Comparison of ENCODE assay signal across 30 cellular contexts in genomic region chr17:40850287-40850972, GRCh38. TPM values are rescaled to one million over a fixed set of nuclear protein-coding genes. Genes with fewer than 3 reads are reported as not detected.
DNase-seq lines count a peak whose midpoint lies in the region; ATAC-seq, FAIRE-seq and TF ChIP-seq lines count a peak whose summit lies in the region.
"Had no signal": no experiment of that assay in that cellular context is flagged by ENCODE, and none has a peak within 500 bp of the region (broad histone marks: within the 10 kb centered on the region; RNA-seq: fewer than 3 reads in every experiment).

No MANE protein-coding gene starts in this region.

- H3K27ac ChIP-seq in K562 (ENCODE audit: extremely low read depth, low read depth, low read length) (no peak overlapping the region), foreskin keratinocyte (peak overlapping the region; percentile 36), heart left ventricle (no peak overlapping the region), coronary artery (no peak overlapping the region)
- H3K27ac ChIP-seq: hepatocyte, parathyroid adenoma had no signal

- POLR2A ChIA-PET in K562 (lab: Yijun Ruan, JAX), result interaction anchor here (1.2 kb wide), 1 partner anchor 12 kb away, joined by 5 read pairs; no protein-coding TSS in a partner anchor

- H3K36me3 ChIP-seq in K562 (ENCODE audit: control insufficient read depth, insufficient read depth, low read length) (no peaks in the 10 kb centered on the region), heart left ventricle (no peaks in the 10 kb centered on the region)

- intact Hi-C loops in Calu3 (cut with micrococcal nuclease; ENCODE audit: unreplicated experiment), result loop anchor here (1.0 to 5.0 kb wide), 7 partner anchors 32 to 1228 kb away; no protein-coding TSS in a partner anchor
- intact Hi-C loops in K562 (cut with micrococcal nuclease), result no loop called here
- intact Hi-C loops in heart left ventricle (cut with DNase I), result loop anchor here in 2 of 10 donors (10.0 kb wide), 2 partner anchors 46 to 694 kb away; no protein-coding TSS in a partner anchor

- CTCF ChIA-PET in Calu3 (lab: Charles Lee), result interaction anchor here (0.6 to 3.9 kb wide), 11 partner anchors 23 to 1229 kb away, joined by 3 to 31 read pairs (median 3); no protein-coding TSS in a partner anchor
- CTCF ChIA-PET in K562 (lab: Yijun Ruan, JAX; ENCODE audit: low intra/inter-chr PET ratio), result no interaction called here

- TF ChIP-seq CTCF in Calu3 (IDR thresholded peaks at IDR 0.05; ENCODE audit: unreplicated experiment) (no peak), K562 (IDR thresholded peaks at IDR 0.05 in 2 of 3, conservative IDR thresholded peaks at IDR 0.05 in 1 of 3; ENCODE audit: insufficient read depth in 2 of 3, low read depth in 1 of 3, low read length in 3 of 3) (no peak), foreskin keratinocyte (conservative IDR thresholded peaks at IDR 0.05) (no peak), heart left ventricle (IDR thresholded peaks at IDR 0.05) (no peak), coronary artery (IDR thresholded peaks at IDR 0.05) (no peak)

- H3K4me3 ChIP-seq in K562 (no peak overlapping the region), heart left ventricle (no peak overlapping the region), coronary artery (no peak overlapping the region)
- H3K4me3 ChIP-seq: hepatocyte had no signal

- H3K79me2 ChIP-seq in K562 (ENCODE audit: control insufficient read depth, insufficient read depth, low read length), result no peaks in the 10 kb centered on the region
- H3K79me2 ChIP-seq: hepatocyte, parathyroid adenoma had no signal

- H3K27ac Mint-ChIP-seq in Calu3 (ENCODE audit: unreplicated experiment) (peak overlapping the region; percentile 74), immature natural killer cell (no peak overlapping the region)
- H3K27ac Mint-ChIP-seq: activated B cell treated with CpG ODN at 0.5 μM for 24 hours, H9, nephron progenitor cell had no signal

- H3K9me3 ChIP-seq in K562 (replicated peaks; ENCODE audit: control insufficient read depth, insufficient read depth, low read depth, low read length) (no peaks in the 10 kb centered on the region), heart left ventricle (no peaks in the 10 kb centered on the region)

- no peak for FAIRE-seq in K562 (lab: Jason Lieb, UNC)
- FAIRE-seq: D721Med, endometrium had no signal

- H3K27me3 ChIP-seq in K562 (ENCODE audit: control insufficient read depth in 2 of 2, insufficient read depth in 2 of 2, low read length in 2 of 2) (no peaks in the 10 kb centered on the region), foreskin keratinocyte (no peaks in the 10 kb centered on the region), heart left ventricle (peaks cover 0 to 14% (median 0%) of the 10 kb centered on the region in 9 donors)
- H3K27me3 ChIP-seq: hepatocyte had no signal

- no peaks in the 10 kb centered on the region for H3K27me3 Mint-ChIP-seq in Calu3 (ENCODE audit: unreplicated experiment)
- peaks cover 3 to 14% (median 7%) of the 10 kb centered on the region in 3 donors for H3K27me3 Mint-ChIP-seq in immature natural killer cell (ENCODE audit: low read depth in 3 of 3)

- H2AFZ ChIP-seq in K562 (ENCODE audit: low read depth, low read length), result peak overlapping the region; percentile 32; the same call in 1 of the 2 replicates
- H2AFZ ChIP-seq: hepatocyte, parathyroid adenoma had no signal

- TF ChIP-seq RAD21 in K562 (CRISPR knock-in tag; conservative IDR thresholded peaks at IDR 0.05 in 1 of 2, IDR thresholded peaks at IDR 0.05 in 1 of 2), result no peak

- H3K9me3 Mint-ChIP-seq in Calu3 (ENCODE audit: low read depth, unreplicated experiment) (no peaks in the 10 kb centered on the region), immature natural killer cell (no peaks in the 10 kb centered on the region)
- H3K9me3 Mint-ChIP-seq: activated B cell treated with CpG ODN at 0.5 μM for 24 hours, H9, nephron progenitor cell had no signal

- no peaks in the 10 kb centered on the region for H4K20me1 ChIP-seq in K562 (replicated peaks; ENCODE audit: control insufficient read depth, insufficient read depth, low read length)

- H3K9ac ChIP-seq in K562 (ENCODE audit: insufficient read depth in 1 of 2, low read depth in 2 of 2, low read length in 2 of 2), result no peak overlapping the region
- H3K9ac ChIP-seq: parathyroid adenoma had no signal

- WGBS in K562 (ENCODE audit: insufficient coverage, low coverage, missing lambda C conversion rate), result 65% methylated on average over 3 of the region's 3 CpGs
- 95% methylated on average over 3 of the region's 3 CpGs for WGBS in heart left ventricle, 4 donors

- TF ChIP-seq EP300 in K562 (IDR thresholded peaks at IDR 0.05; ENCODE audit: low read length), result no peak

- no peak overlapping the region for H3K4me2 ChIP-seq in K562 (ENCODE audit: insufficient read depth, low read length)
- H3K4me2 ChIP-seq: hepatocyte had no signal

- in situ Hi-C loops in K562 (cut with MboI), result no loop called here

- no peaks in the 10 kb centered on the region for H3K9me1 ChIP-seq in K562 (ENCODE audit: control insufficient read depth, insufficient read depth, low read length)

- TF ChIP-seq POLR2A in K562 (conservative IDR thresholded peaks at IDR 0.05) (no peak), heart left ventricle (IDR thresholded peaks at IDR 0.05) (no peak)

- peaks cover 0 to 21% of the 10 kb centered on the region in 2 experiments; a peak in 3 of 5 replicates for H3K4me1 ChIP-seq in K562 (replicated peaks in 1 of 2; ENCODE audit: control insufficient read depth in 2 of 2, insufficient read depth in 2 of 2, low read length in 2 of 2)
- peaks cover 10% of the 10 kb centered on the region for H3K4me1 ChIP-seq in foreskin keratinocyte
- H3K4me1 ChIP-seq in heart left ventricle, result no peaks in the 10 kb centered on the region
- H3K4me1 ChIP-seq: parathyroid adenoma had no signal

- BruUV-seq in Calu3 (replicated peaks; lab: Mats Ljungman, UMichigan), result no TSS peak
- no TSS peak for BruUV-seq in K562 (replicated peaks; lab: Mats Ljungman, UMichigan)

- H3K4me1 Mint-ChIP-seq in Calu3 (ENCODE audit: low read depth, unreplicated experiment) (peaks cover 82% of the 10 kb centered on the region), immature natural killer cell (no peaks in the 10 kb centered on the region)
- H3K4me1 Mint-ChIP-seq: activated B cell treated with CpG ODN at 0.5 μM for 24 hours, nephron progenitor cell had no signal

- no peak for ATAC-seq in K562
- no peak for ATAC-seq in foreskin keratinocyte
- ATAC-seq in heart left ventricle, result no peak
- ATAC-seq: left ventricle myocardium superior, sciatic nerve had no signal

- H3K36me3 Mint-ChIP-seq in Calu3 (ENCODE audit: insufficient read depth, unreplicated experiment) (peaks cover 24% of the 10 kb centered on the region), immature natural killer cell (no peaks in the 10 kb centered on the region)

- DNase-seq in Calu3, result no peak
- DNase-seq in LHCN-M2 (ENCODE audit: low read depth), result peak; percentile 3
- DNase-seq in K562 (ENCODE audit: extremely low read depth in 1 of 4, low spot score in 3 of 4), result no peak
- peak; percentile 49 to 74 for DNase-seq in foreskin keratinocyte
- no peak for DNase-seq in immature natural killer cell
- DNase-seq in heart left ventricle, result no peak
- no peak for DNase-seq in coronary artery (ENCODE audit: low spot score)
- no peak for DNase-seq in NCI-H1105 (lab: John Stamatoyannopoulos, UW)
- DNase-seq: activated B cell treated with CpG ODN at 0.5 μM for 24 hours; activated CD4-positive, alpha-beta T cell treated with anti-CD3 and anti-CD28 coated beads, Interleukin-2, amount 50 U/mL, for 48 hours; activated gamma-delta T cell; C1 segment of cervical spinal cord; cortex of kidney; foreskin melanocyte; H9; left ventricle myocardium superior; NCI-H1417; NCI-H446 treated with DMSO at 0.1 percent for 48 hours; nephron progenitor cell; T1000 had no signal

- H3K4me3 Mint-ChIP-seq in Calu3 (ENCODE audit: low read depth, unreplicated experiment), result peak overlapping the region; percentile 4
- H3K4me3 Mint-ChIP-seq in immature natural killer cell, result no peak overlapping the region
- H3K4me3 Mint-ChIP-seq: activated B cell treated with CpG ODN at 0.5 μM for 24 hours, H9, nephron progenitor cell had no signal

RNA-seq across cellular contexts. Expression of gene KRT12, which starts 16.6 kb away (rescaled TPM):
- 2.4 and 2.7 TPM in 2 replicates for total RNA-seq in Calu3 (2022)
- total RNA-seq in LHCN-M2 (2014; rRNA removed), result not detected in 2 replicates
- not detected for polyA plus RNA-seq in LHCN-M2 (2012)
- total RNA-seq in K562 (2011; cell fraction: chromatin; rRNA removed; ENCODE audit: low replicate concordance), result 1.2 TPM in 1 of 2 replicates, not detected in the other
- total RNA-seq in K562 (2011; cell fraction: nucleolus; rRNA removed), result 1.3 TPM in 1 of 2 replicates, not detected in the other
- not detected in 2 replicates for total RNA-seq in K562 (2011; cell fraction: nucleoplasm; rRNA removed)
- total RNA-seq in K562 (2014; rRNA removed), result 6.2 and 7.5 TPM in 2 replicates
- 1.7 and 1.9 TPM in 2 replicates for total RNA-seq in K562 (2014; rRNA removed; fragmentation: Illumina TruSeq; extraction: Trizol)
- 2.3 and 3.1 TPM in 2 replicates for total RNA-seq in K562 (2015; rRNA removed; fragmentation: Illumina TruSeq; extraction: Trizol)
- 1.9 and 2.4 TPM in 2 replicates for total RNA-seq in K562 (2021)
- 0.63 and 0.91 TPM in 2 replicates for polyA plus RNA-seq in K562 (2011; rRNA removed)
- polyA plus RNA-seq in K562 (2011; cell fraction: cytosol; rRNA removed), result 0.74 and 1.6 TPM in 2 replicates
- polyA plus RNA-seq in K562 (2011; cell fraction: nucleus; rRNA removed), result 0.38 and 0.46 TPM in 2 replicates
- 3.5 and 4.4 TPM in 2 replicates for polyA plus RNA-seq in K562 (2012)
- 2.2 and 2.9 TPM in 2 replicates for polyA plus RNA-seq in K562 (2014; fragmentation: Illumina TruSeq; extraction: Trizol)
- under 1 TPM; 0.18 to 0.53 TPM for polyA plus RNA-seq in K562 (2014; fragmentation: Nextera tagmentation; extraction: Ambion mirVana)
- polyA plus RNA-seq in K562 (2014; rRNA removed), result 3.0 and 7.0 TPM in 2 replicates
- polyA minus RNA-seq in K562 (2011; rRNA and poly(A)+ RNA removed), result 0.18 and 0.42 TPM in 2 replicates
- polyA minus RNA-seq in K562 (2011; cell fraction: cytosol; rRNA and poly(A)+ RNA removed), result not detected in 2 replicates
- 0.54 and 0.56 TPM in 2 replicates for polyA minus RNA-seq in K562 (2011; cell fraction: nucleus; rRNA and poly(A)+ RNA removed)
- not detected in 2 replicates for total RNA-seq in foreskin keratinocyte
- not detected in 2 replicates for polyA plus RNA-seq in foreskin keratinocyte
- polyA plus RNA-seq in immature natural killer cell, result not detected
- not detected for total RNA-seq in heart left ventricle
- polyA plus RNA-seq in heart left ventricle, result not detected
- total RNA-seq: activated B cell treated with CpG ODN at 0.5 μM for 24 hours, H9, hepatocyte, left ventricle myocardium superior, mononuclear cell, sciatic nerve, ureter had no signal
- polyA plus RNA-seq: adipose tissue, AG04450, hepatocyte had no signal

RNA-seq across cellular contexts. Expression of gene KRT10, which starts 28.0 kb away (rescaled TPM):
- 171 and 188 TPM in 2 replicates for total RNA-seq in Calu3 (2022)
- total RNA-seq in LHCN-M2 (2014; rRNA removed), result 20.1 and 33.0 TPM in 2 replicates
- polyA plus RNA-seq in LHCN-M2 (2012), result 92.4 TPM
- 11.6 and 27.7 TPM in 2 replicates for total RNA-seq in K562 (2011; cell fraction: chromatin; rRNA removed; ENCODE audit: low replicate concordance)
- 10.5 and 12.3 TPM in 2 replicates for total RNA-seq in K562 (2011; cell fraction: nucleolus; rRNA removed)
- total RNA-seq in K562 (2011; cell fraction: nucleoplasm; rRNA removed), result 19.1 and 28.6 TPM in 2 replicates
- total RNA-seq in K562 (2014; rRNA removed), result 64.0 and 70.5 TPM in 2 replicates
- total RNA-seq in K562 (2014; rRNA removed; fragmentation: Illumina TruSeq; extraction: Trizol), result 80.8 and 101 TPM in 2 replicates
- 45.7 and 51.0 TPM in 2 replicates for total RNA-seq in K562 (2015; rRNA removed; fragmentation: Illumina TruSeq; extraction: Trizol)
- total RNA-seq in K562 (2021), result 153 and 166 TPM in 2 replicates
- polyA plus RNA-seq in K562 (2011; rRNA removed), result 38.5 and 179 TPM in 2 replicates
- 14.5 and 29.1 TPM in 2 replicates for polyA plus RNA-seq in K562 (2011; cell fraction: cytosol; rRNA removed)
- polyA plus RNA-seq in K562 (2011; cell fraction: nucleus; rRNA removed), result 13.4 and 14.2 TPM in 2 replicates
- 97.2 and 238 TPM in 2 replicates for polyA plus RNA-seq in K562 (2012)
- polyA plus RNA-seq in K562 (2014; fragmentation: Illumina TruSeq; extraction: Trizol), result 76.2 and 80.2 TPM in 2 replicates
- polyA plus RNA-seq in K562 (2014; fragmentation: Nextera tagmentation; extraction: Ambion mirVana), result 10 to 100 TPM; 47.0 to 54.6 TPM
- polyA plus RNA-seq in K562 (2014; rRNA removed), result 110 and 139 TPM in 2 replicates
- 5.6 and 37.3 TPM in 2 replicates for polyA minus RNA-seq in K562 (2011; rRNA and poly(A)+ RNA removed)
- 6.6 and 21.6 TPM in 2 replicates for polyA minus RNA-seq in K562 (2011; cell fraction: cytosol; rRNA and poly(A)+ RNA removed)
- polyA minus RNA-seq in K562 (2011; cell fraction: nucleus; rRNA and poly(A)+ RNA removed), result 2.4 and 4.8 TPM in 2 replicates
- total RNA-seq in foreskin keratinocyte, result 33.0 and 35.9 TPM in 2 replicates
- 71.3 and 72.4 TPM in 2 replicates for polyA plus RNA-seq in foreskin keratinocyte
- 100 to 1,000 TPM; 120 to 191 (median 182) TPM for polyA plus RNA-seq in immature natural killer cell
- total RNA-seq in heart left ventricle, result 10 to 100 TPM; 17.6 to 70.8 (median 50.1) TPM
- 10 to 100 TPM; 21.9 to 81.9 TPM for polyA plus RNA-seq in heart left ventricle

RNA-seq across cellular contexts. Expression of gene KRT20, which starts 34.6 kb away (rescaled TPM):
- total RNA-seq in Calu3 (2022) (0.66 and 1.7 TPM in 2 replicates), LHCN-M2 (2014; rRNA removed) (not detected in 2 replicates), K562 (2014; rRNA removed) (not detected in 2 replicates), K562 (2014; rRNA removed; fragmentation: Illumina TruSeq; extraction: Trizol) (not detected in 2 replicates), K562 (2015; rRNA removed; fragmentation: Illumina TruSeq; extraction: Trizol) (not detected in 2 replicates), K562 (2021) (0.44 and 0.51 TPM in 2 replicates), foreskin keratinocyte (not detected in 2 replicates), heart left ventricle (not detected)
- polyA plus RNA-seq in LHCN-M2 (2012), result not detected
- total RNA-seq in K562 (2011; cell fraction: chromatin; rRNA removed; ENCODE audit: low replicate concordance), result not detected in 2 replicates
- not detected in 2 replicates for total RNA-seq in K562 (2011; cell fraction: nucleolus; rRNA removed)
- not detected in 2 replicates for total RNA-seq in K562 (2011; cell fraction: nucleoplasm; rRNA removed)
- polyA plus RNA-seq in K562 (2011; rRNA removed) (not detected in 2 replicates), K562 (2014; fragmentation: Illumina TruSeq; extraction: Trizol) (not detected in 2 replicates), K562 (2014; fragmentation: Nextera tagmentation; extraction: Ambion mirVana) (not detected), K562 (2014; rRNA removed) (not detected in 2 replicates), foreskin keratinocyte (not detected in 2 replicates), immature natural killer cell (not detected), heart left ventricle (under 1 TPM in 1 of 2 donors, not detected in 1; 0.12 TPM)
- not detected in 2 replicates for polyA plus RNA-seq in K562 (2011; cell fraction: cytosol; rRNA removed)
- polyA plus RNA-seq in K562 (2011; cell fraction: nucleus; rRNA removed), result not detected in 2 replicates
- not detected in 2 replicates for polyA plus RNA-seq in K562 (2012)
- polyA minus RNA-seq in K562 (2011; rRNA and poly(A)+ RNA removed), result not detected in 2 replicates
- not detected in 2 replicates for polyA minus RNA-seq in K562 (2011; cell fraction: cytosol; rRNA and poly(A)+ RNA removed)
- polyA minus RNA-seq in K562 (2011; cell fraction: nucleus; rRNA and poly(A)+ RNA removed), result not detected in 2 replicates
- total RNA-seq: activated B cell treated with CpG ODN at 0.5 μM for 24 hours, H9, left ventricle myocardium superior, mononuclear cell, sciatic nerve, subcutaneous adipose tissue had no signal
- polyA plus RNA-seq: AG04450 had no signal

RNA-seq across cellular contexts. Expression of gene KRT28, which starts 50.7 kb away (rescaled TPM):
- total RNA-seq in Calu3 (2022), result not detected in 2 replicates
- total RNA-seq in LHCN-M2 (2014; rRNA removed), result not detected in 2 replicates
- polyA plus RNA-seq in LHCN-M2 (2012), result not detected
- not detected in 2 replicates for total RNA-seq in K562 (2011; cell fraction: chromatin; rRNA removed; ENCODE audit: low replicate concordance)
- total RNA-seq in K562 (2011; cell fraction: nucleolus; rRNA removed), result not detected in 2 replicates
- total RNA-seq in K562 (2011; cell fraction: nucleoplasm; rRNA removed), result not detected in 2 replicates
- not detected in 2 replicates for total RNA-seq in K562 (2014; rRNA removed)
- total RNA-seq in K562 (2014; rRNA removed; fragmentation: Illumina TruSeq; extraction: Trizol), result not detected in 2 replicates
- not detected in 2 replicates for total RNA-seq in K562 (2015; rRNA removed; fragmentation: Illumina TruSeq; extraction: Trizol)
- not detected in 2 replicates for total RNA-seq in K562 (2021)
- not detected in 2 replicates for polyA plus RNA-seq in K562 (2011; rRNA removed)
- not detected in 2 replicates for polyA plus RNA-seq in K562 (2011; cell fraction: cytosol; rRNA removed)
- polyA plus RNA-seq in K562 (2011; cell fraction: nucleus; rRNA removed), result not detected in 2 replicates
- not detected in 2 replicates for polyA plus RNA-seq in K562 (2012)
- not detected in 2 replicates for polyA plus RNA-seq in K562 (2014; fragmentation: Illumina TruSeq; extraction: Trizol)
- not detected for polyA plus RNA-seq in K562 (2014; fragmentation: Nextera tagmentation; extraction: Ambion mirVana)
- polyA plus RNA-seq in K562 (2014; rRNA removed), result not detected in 2 replicates
- polyA minus RNA-seq in K562 (2011; rRNA and poly(A)+ RNA removed), result not detected in 2 replicates
- polyA minus RNA-seq in K562 (2011; cell fraction: cytosol; rRNA and poly(A)+ RNA removed), result not detected in 2 replicates
- polyA minus RNA-seq in K562 (2011; cell fraction: nucleus; rRNA and poly(A)+ RNA removed), result not detected in 2 replicates
- total RNA-seq in foreskin keratinocyte, result not detected in 2 replicates
- polyA plus RNA-seq in foreskin keratinocyte, result not detected in 2 replicates
- not detected for polyA plus RNA-seq in immature natural killer cell
- total RNA-seq in heart left ventricle, result not detected
- not detected for polyA plus RNA-seq in heart left ventricle
- total RNA-seq: activated B cell treated with CpG ODN at 0.5 μM for 24 hours, H9, hepatocyte, left ventricle myocardium superior, mononuclear cell, sciatic nerve, subcutaneous adipose tissue, ureter had no signal
- polyA plus RNA-seq: adipose tissue, AG04450, hepatocyte had no signal

Comparison
In these comparisons a context has a peak if more than half of its experiments do, and no peak if none do; other contexts are left out.
1. DNase-seq: peak in LHCN-M2 (single experiment) and foreskin keratinocyte (2 of 2); none in Calu3 (single experiment), K562 (0 of 4), immature natural killer cell (0 of 3), heart left ventricle (0 of 5), coronary artery (single experiment) and NCI-H1105 (single experiment).